In genomic region chr14:48125654-48126053, GRCh38 we compare ENCODE assay signal across 19 cellular contexts.
A peak's percentile ranks its signal among the peaks of the same experiment; 100 is the strongest.
DNase-seq lines count a peak whose midpoint lies in the region; ATAC-seq and TF ChIP-seq lines count a peak whose summit lies in the region.
"Had no signal": no experiment of that assay in that cellular context is flagged by ENCODE, and none has a peak within 500 bp of the region (broad histone marks: within the 10 kb centered on the region; RNA-seq: fewer than 3 reads in every experiment).

No MANE protein-coding gene starts in this region.

- ATAC-seq in WTC11 (peak; percentile 78), GM19035 (IDR thresholded peaks at IDR 0.05; ENCODE audit: unreplicated experiment) (no peak), GM21786 (IDR thresholded peaks at IDR 0.05; ENCODE audit: unreplicated experiment) (no peak)
- ATAC-seq: activated T-helper 17 cell treated with anti-CD3 and anti-CD28 coated beads, Interleukin-2, amount 50 U/mL, for 72 hours had no signal

- H3K27ac Mint-ChIP-seq in WTC11 (no peak overlapping the region), nephron progenitor cell (peak overlapping the region; percentile 64)
- H3K27ac Mint-ChIP-seq: activated naive CD4-positive, alpha-beta T cell treated with anti-CD3 and anti-CD28 coated beads, Interleukin-2, amount 50 U/mL, for 24 hours; activated T-helper 17 cell treated with anti-CD3 and anti-CD28 coated beads, Interleukin-2, amount 50 U/mL, for 72 hours; type B pancreatic cell had no signal

- no peaks in the 10 kb centered on the region for H3K9me3 Mint-ChIP-seq in WTC11
- H3K9me3 Mint-ChIP-seq in nephron progenitor cell = no peaks in the 10 kb centered on the region
- H3K9me3 Mint-ChIP-seq: activated naive CD4-positive, alpha-beta T cell treated with anti-CD3 and anti-CD28 coated beads, Interleukin-2, amount 50 U/mL, for 24 hours; type B pancreatic cell had no signal

- H3K4me1 Mint-ChIP-seq in WTC11 (peaks cover 5% of the 10 kb centered on the region), nephron progenitor cell (peaks cover 26% of the 10 kb centered on the region)
- H3K4me1 Mint-ChIP-seq: activated naive CD4-positive, alpha-beta T cell treated with anti-CD3 and anti-CD28 coated beads, Interleukin-2, amount 50 U/mL, for 24 hours; activated T-helper 17 cell treated with anti-CD3 and anti-CD28 coated beads, Interleukin-2, amount 50 U/mL, for 72 hours had no signal

- H3K4me3 Mint-ChIP-seq in WTC11 (no peak overlapping the region), nephron progenitor cell (peak overlapping the region; percentile 23)
- H3K4me3 Mint-ChIP-seq: activated naive CD4-positive, alpha-beta T cell treated with anti-CD3 and anti-CD28 coated beads, Interleukin-2, amount 50 U/mL, for 24 hours; activated T-helper 17 cell treated with anti-CD3 and anti-CD28 coated beads, Interleukin-2, amount 50 U/mL, for 72 hours; type B pancreatic cell had no signal

- POLR2A ChIA-PET in WTC11 (lab: Charles Lee) = no interaction called here

- H3K27me3 Mint-ChIP-seq in WTC11 (ENCODE audit: low read depth) = no peaks in the 10 kb centered on the region
- no peaks in the 10 kb centered on the region for H3K27me3 Mint-ChIP-seq in nephron progenitor cell (ENCODE audit: low read depth, poor library complexity)
- H3K27me3 Mint-ChIP-seq: activated naive CD4-positive, alpha-beta T cell treated with anti-CD3 and anti-CD28 coated beads, Interleukin-2, amount 50 U/mL, for 24 hours; activated T-helper 17 cell treated with anti-CD3 and anti-CD28 coated beads, Interleukin-2, amount 50 U/mL, for 72 hours; type B pancreatic cell had no signal

- no peaks in the 10 kb centered on the region for H3K36me3 Mint-ChIP-seq in WTC11
- H3K36me3 Mint-ChIP-seq in nephron progenitor cell (ENCODE audit: low read depth) = no peaks in the 10 kb centered on the region
- H3K36me3 Mint-ChIP-seq: activated naive CD4-positive, alpha-beta T cell treated with anti-CD3 and anti-CD28 coated beads, Interleukin-2, amount 50 U/mL, for 24 hours; type B pancreatic cell had no signal

- DNase-seq in DMS53 treated with DMSO at 0.1 percent for 48 hours (lab: John Stamatoyannopoulos, UW; ENCODE audit: unreplicated experiment) (peak; percentile 34), NCI-H69 (lab: John Stamatoyannopoulos, UW) (peak; percentile 94), WTC11 (ENCODE audit: low spot score) (no peak), nephron progenitor cell (peak; percentile 26), NCI-H1694 treated with DMSO at 0.1 percent for 48 hours (lab: John Stamatoyannopoulos, UW) (no peak), GM20000 (ENCODE audit: low spot score) (no peak)
- DNase-seq: activated CD4-positive, alpha-beta T cell treated with anti-CD3 and anti-CD28 coated beads, Interleukin-2, amount 50 U/mL, for 4 hours; anterior cingulate cortex; cortex of kidney; mammary epithelial cell; NCI-H1048; NCI-H2081; small intestine; stimulated activated CD4-positive, alpha-beta T cell treated with anti-CD3 and anti-CD28 coated beads, Interleukin-2, amount 100 ng/mL, for 24 hours had no signal

- no peak for TF ChIP-seq CTCF in WTC11 (IDR thresholded peaks at IDR 0.05)
- no peak for TF ChIP-seq CTCF in nephron progenitor cell (IDR thresholded peaks at IDR 0.05)
- TF ChIP-seq CTCF in GM20000 (IDR thresholded peaks at IDR 0.05; ENCODE audit: extremely low read depth, missing control alignments) = no peak

- CTCF ChIA-PET in WTC11 (lab: Charles Lee) = no interaction called here

TF ChIP-seq in WTC11, 78 proteins besides CTCF, POLR2A, EP300 and RAD21 (continues in another document):
- TF ChIP-seq ARID4B (CRISPR knock-in tag; IDR thresholded peaks at IDR 0.05; ENCODE audit: borderline replicate concordance) (no peak), PRDM15 (CRISPR knock-in tag; IDR thresholded peaks at IDR 0.05) (no peak), MLX (CRISPR knock-in tag; IDR thresholded peaks at IDR 0.05) (no peak), CREM (CRISPR knock-in tag; IDR thresholded peaks at IDR 0.05) (no peak), ATF1 (CRISPR knock-in tag; IDR thresholded peaks at IDR 0.05) (no peak), ELF4 (CRISPR knock-in tag; IDR thresholded peaks at IDR 0.05; ENCODE audit: low read depth) (no peak), ZNF281 (CRISPR knock-in tag; IDR thresholded peaks at IDR 0.05) (no peak), ESRRA (CRISPR knock-in tag; IDR thresholded peaks at IDR 0.05; ENCODE audit: borderline replicate concordance) (no peak), NFYB (CRISPR knock-in tag; conservative IDR thresholded peaks at IDR 0.05; ENCODE audit: low read depth) (no peak)

Comparison
In these comparisons a context has a peak if more than half of its experiments do, and no peak if none do; other contexts are left out.
1. DNase-seq: peak in DMS53 treated with DMSO at 0.1 percent for 48 hours (single experiment), NCI-H69 (single experiment) and nephron progenitor cell (single experiment); none in WTC11 (single experiment), NCI-H1694 treated with DMSO at 0.1 percent for 48 hours (single experiment) and GM20000 (single experiment).